Comparison of ENCODE assay signal across 22 cellular contexts in genomic region chr4:148893095-148893494, GRCh38.
"Had no signal": no experiment of that assay in that cellular context is flagged by ENCODE, and none has a peak within 500 bp of the region (broad histone marks: within the 10 kb centered on the region; RNA-seq: fewer than 3 reads in every experiment).

No MANE protein-coding gene starts in this region.

- H3K27me3 ChIP-seq: brain microvascular endothelial cell, neural progenitor cell, upper lobe of right lung had no signal

- H3K27ac ChIP-seq: brain microvascular endothelial cell, neural progenitor cell, thoracic aorta, upper lobe of right lung, WERI-Rb-1 had no signal

- ATAC-seq: activated CD8-positive, alpha-beta memory T cell treated with anti-CD3 and anti-CD28 coated beads, Interleukin-2, amount 10 ng/mL, durations not matched to agents 7 days and 5 days; activated CD8-positive, alpha-beta T cell treated with anti-CD3 and anti-CD28 coated beads for 36 hours; mucosa of descending colon; right cardiac atrium; stimulated activated effector memory CD8-positive, alpha-beta T cell treated with anti-CD3 and anti-CD28 coated beads, Interleukin-12 subunit alpha, Interleukin-12 subunit beta, amount 100 ng/mL, for 72 hours; T-cell; upper lobe of right lung had no signal

- H3K4me2 ChIP-seq: neural progenitor cell had no signal

- H2AFZ ChIP-seq: neural progenitor cell had no signal

- H3K4me1 ChIP-seq: neural progenitor cell, upper lobe of right lung had no signal

- H3K4me3 ChIP-seq: mucosa of descending colon, neural progenitor cell, thoracic aorta, upper lobe of right lung had no signal

- H3K9me3 ChIP-seq: thoracic aorta had no signal

- H3K9ac ChIP-seq: neural progenitor cell had no signal

- DNase-seq: activated CD4-positive, alpha-beta T cell treated with anti-CD3 and anti-CD28 coated beads, Interleukin-2, amount 10 ng/mL, durations not matched to agents 7 days and 5 days; activated CD4-positive, CD25-positive, alpha-beta regulatory T cell treated with anti-CD3 and anti-CD28 coated beads, Interleukin-2, amount 50 U/mL, for 72 hours; activated CD8-positive, alpha-beta memory T cell treated with anti-CD3 and anti-CD28 coated beads, Interleukin-2, amount 10 ng/mL, durations not matched to agents 7 days and 5 days; activated CD8-positive, alpha-beta T cell treated with anti-CD3 and anti-CD28 coated beads for 36 hours; activated gamma-delta T cell treated with Interleukin-2 at 50 U/mL for 16 hours; activated T-cell treated with anti-CD3 and anti-CD28 coated beads for 4 hours; anterior cingulate cortex; brain microvascular endothelial cell; caudate nucleus; effector CD4-positive, alpha-beta T cell; erythroblast; foreskin fibroblast; mucosa of descending colon; naive B cell; right cardiac atrium; stimulated activated CD4-positive, alpha-beta T cell treated with anti-CD3 and anti-CD28 coated beads, Interleukin-1b, Interleukin-23, amount 100 ng/mL, for 48 hours; T-cell; upper lobe of right lung; WERI-Rb-1 had no signal

- H3K36me3 ChIP-seq: brain microvascular endothelial cell, neural progenitor cell, thoracic aorta, upper lobe of right lung, WERI-Rb-1 had no signal
